In the genomic region with DNA sequence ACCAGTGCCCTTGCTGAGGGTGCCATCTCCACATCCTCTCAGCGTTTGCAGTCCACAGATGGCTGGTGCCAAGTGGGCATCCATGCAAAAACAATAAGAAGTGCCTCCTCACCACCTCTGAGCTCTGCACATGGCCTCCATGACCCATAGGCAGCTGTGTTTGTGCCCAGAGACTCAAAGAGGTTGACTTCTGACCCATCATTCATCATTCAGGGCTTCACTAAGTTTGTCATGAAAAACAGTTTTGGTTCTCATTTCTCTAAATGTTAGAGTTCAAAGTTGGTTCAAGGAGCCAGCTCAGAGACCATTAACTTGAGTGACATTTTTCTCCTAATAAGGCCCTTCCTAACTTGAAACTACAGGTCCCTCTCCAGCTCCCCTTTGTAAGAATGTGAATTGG, we compare ENCODE assay signal across 14 cellular contexts.
DNase-seq lines count a peak whose midpoint lies in the region; ATAC-seq and TF ChIP-seq lines count a peak whose summit lies in the region.
"Had no signal": no experiment of that assay in that cellular context is flagged by ENCODE, and none has a peak within 500 bp of the region (broad histone marks: within the 10 kb centered on the region; RNA-seq: fewer than 3 reads in every experiment).

No MANE protein-coding gene starts in this region.

- no peaks in the 10 kb centered on the region for H3K9me3 ChIP-seq in mesenchymal stem cell (ENCODE audit: control insufficient read depth, low read length)
- no peaks in the 10 kb centered on the region for H3K9me3 ChIP-seq in GM23248 (ENCODE audit: low read depth)
- H3K9me3 ChIP-seq in osteoblast (ENCODE audit: low read depth, low read length) = no peaks in the 10 kb centered on the region
- H3K9me3 ChIP-seq: BLaER1 treated with 17β-estradiol and CSF1 and Interleukin-3, amounts not matched to agents 10 nM and 100 nM had no signal

- 0 out of 2 replicates have a peak overlapping the region, but pooled peaks have one; percentile 61 for H2AFZ ChIP-seq in GM23338
- H2AFZ ChIP-seq in mesenchymal stem cell (ENCODE audit: low read depth, low read length) = no peak overlapping the region
- H2AFZ ChIP-seq in GM23248 = no peak overlapping the region
- H2AFZ ChIP-seq in osteoblast (ENCODE audit: low read length) = no peak overlapping the region

- H3K4me1 Mint-ChIP-seq in GM23338 = no peaks in the 10 kb centered on the region
- H3K4me1 Mint-ChIP-seq in stimulated activated naive B cell treated with anti-CD40 and anti-IgM and Interleukin-4, amounts not matched to agents 10 μg/mL and 1 μg/mL and 100 μg/mL, for 72 hours = no peaks in the 10 kb centered on the region
- H3K4me1 Mint-ChIP-seq: CD4-positive, CD25-positive, alpha-beta regulatory T cell; IgD-negative memory B cell had no signal

- H4K20me1 ChIP-seq in GM23338 (replicated peaks; ENCODE audit: insufficient read depth) (no peaks in the 10 kb centered on the region), GM23248 (ENCODE audit: insufficient read depth) (no peaks in the 10 kb centered on the region), osteoblast (ENCODE audit: insufficient read depth, low read length) (no peaks in the 10 kb centered on the region)
- H4K20me1 ChIP-seq: BLaER1 treated with 17β-estradiol and CSF1 and Interleukin-3, amounts not matched to agents 10 nM and 100 nM had no signal

- no peaks in the 10 kb centered on the region for H3F3A ChIP-seq in GM23338 (replicated peaks; ENCODE audit: low read depth)
- H3F3A ChIP-seq in GM23248 (ENCODE audit: insufficient read depth) = no peaks in the 10 kb centered on the region

- no peak overlapping the region for H3K4me3 Mint-ChIP-seq in GM23338
- H3K4me3 Mint-ChIP-seq in stimulated activated naive B cell treated with anti-CD40 and anti-IgM and Interleukin-4, amounts not matched to agents 10 μg/mL and 1 μg/mL and 100 μg/mL, for 72 hours = no peak overlapping the region
- H3K4me3 Mint-ChIP-seq: CD4-positive, CD25-positive, alpha-beta regulatory T cell; IgD-negative memory B cell had no signal

- no peak overlapping the region for H3K14ac ChIP-seq in mesenchymal stem cell (ENCODE audit: low read length in 2 of 2)

- H3K27me3 ChIP-seq in GM23338 (ENCODE audit: insufficient read depth) (no peaks in the 10 kb centered on the region), mesenchymal stem cell (ENCODE audit: control insufficient read depth in 1 of 2, insufficient read depth in 1 of 2, low read length in 2 of 2) (no peaks in the 10 kb centered on the region), GM23248 (replicated peaks; ENCODE audit: insufficient read depth) (no peaks in the 10 kb centered on the region), osteoblast (ENCODE audit: insufficient read depth, low read length) (no peaks in the 10 kb centered on the region)
- H3K27me3 ChIP-seq: BLaER1 treated with 17β-estradiol and CSF1 and Interleukin-3, amounts not matched to agents 10 nM and 100 nM had no signal

- H3K36me3 Mint-ChIP-seq in GM23338 (ENCODE audit: low read depth) = no peaks in the 10 kb centered on the region
- no peaks in the 10 kb centered on the region for H3K36me3 Mint-ChIP-seq in stimulated activated naive B cell treated with anti-CD40 and anti-IgM and Interleukin-4, amounts not matched to agents 10 μg/mL and 1 μg/mL and 100 μg/mL, for 72 hours
- H3K36me3 Mint-ChIP-seq: CD4-positive, CD25-positive, alpha-beta regulatory T cell; IgD-negative memory B cell had no signal

- H3K4me3 ChIP-seq in GM23338 = no peak overlapping the region
- H3K4me3 ChIP-seq in mesenchymal stem cell (ENCODE audit: insufficient read depth in 1 of 2, low read depth in 1 of 2, low read length in 2 of 2) = no peak overlapping the region
- no peak overlapping the region for H3K4me3 ChIP-seq in GM23248
- no peak overlapping the region for H3K4me3 ChIP-seq in osteoblast (ENCODE audit: insufficient read depth, low read length)
- H3K4me3 ChIP-seq: BLaER1 treated with 17β-estradiol and CSF1 and Interleukin-3, amounts not matched to agents 10 nM and 100 nM had no signal

- no peak overlapping the region for H3K18ac ChIP-seq in mesenchymal stem cell (ENCODE audit: low read depth in 1 of 2, low read length in 2 of 2)

- H3K4me1 ChIP-seq in GM23338 (ENCODE audit: insufficient read depth) (no peaks in the 10 kb centered on the region), mesenchymal stem cell (ENCODE audit: control insufficient read depth, insufficient read depth, low read depth, low read length) (peaks cover 9% of the 10 kb centered on the region), GM23248 (ENCODE audit: insufficient read depth) (no peaks in the 10 kb centered on the region), osteoblast (ENCODE audit: insufficient read depth, low read length) (no peaks in the 10 kb centered on the region)
- H3K4me1 ChIP-seq: BLaER1 treated with 17β-estradiol and CSF1 and Interleukin-3, amounts not matched to agents 10 nM and 100 nM had no signal

- H3K27me3 Mint-ChIP-seq in GM23338 (ENCODE audit: insufficient read depth, low read depth, poor library complexity) = no peaks in the 10 kb centered on the region
- no peaks in the 10 kb centered on the region for H3K27me3 Mint-ChIP-seq in stimulated activated naive B cell treated with anti-CD40 and anti-IgM and Interleukin-4, amounts not matched to agents 10 μg/mL and 1 μg/mL and 100 μg/mL, for 72 hours
- H3K27me3 Mint-ChIP-seq: CD4-positive, CD25-positive, alpha-beta regulatory T cell had no signal

- in situ Hi-C loops in GM23248 (cut with MboI) = no loop called here

- H3K79me1 ChIP-seq in mesenchymal stem cell (replicated peaks; ENCODE audit: low read length, poor library complexity, severe bottlenecking) = no peaks in the 10 kb centered on the region

- peak overlapping the region; percentile 57 for H2AK5ac ChIP-seq in mesenchymal stem cell (ENCODE audit: low read length, severe bottlenecking)

- H3K9me2 ChIP-seq in GM23338 (ENCODE audit: insufficient read depth) (0 out of 2 replicates have a peak, but pooled peaks cover 3% of the 10 kb centered on the region), GM23248 (ENCODE audit: insufficient read depth) (no peaks in the 10 kb centered on the region)

- no peak overlapping the region for H3K23ac ChIP-seq in mesenchymal stem cell (ENCODE audit: low read length in 2 of 2)

- ATAC-seq in GM23338 = no peak
- peak; percentile 29 for ATAC-seq in stimulated activated naive B cell treated with anti-CD40 and anti-IgM and Interleukin-4, amounts not matched to agents 10 μg/mL and 1 μg/mL and 100 μg/mL, for 72 hours (replicated peaks)

- H3K4ac ChIP-seq in mesenchymal stem cell (ENCODE audit: low read depth in 1 of 2, low read length in 2 of 2) = no peak overlapping the region

- no peaks in the 10 kb centered on the region for H3K79me2 ChIP-seq in GM23338 (replicated peaks; ENCODE audit: insufficient read depth)
- no peaks in the 10 kb centered on the region for H3K79me2 ChIP-seq in GM23248 (ENCODE audit: insufficient read depth)
- no peaks in the 10 kb centered on the region for H3K79me2 ChIP-seq in osteoblast (ENCODE audit: insufficient read depth, low read length)

- no peak overlapping the region for H4K91ac ChIP-seq in mesenchymal stem cell (ENCODE audit: low read length)

- no peak overlapping the region for H2BK5ac ChIP-seq in mesenchymal stem cell (ENCODE audit: low read depth, low read length, poor library complexity, severe bottlenecking)

- DNase-seq in GM23338 (ENCODE audit: low spot score) = no peak
- DNase-seq in RPMI8226 = peak; percentile 57
- no peak for DNase-seq in mesenchymal stem cell
- DNase-seq in stimulated activated naive B cell treated with anti-CD40 and anti-IgM and Interleukin-4, amounts not matched to agents 10 μg/mL and 1 μg/mL and 100 μg/mL, for 72 hours = no peak
- no peak for DNase-seq in GM23248
- no peak for DNase-seq in osteoblast (ENCODE audit: insufficient read length, low spot score, missing footprints)
- no peak for DNase-seq in activated naive CD4-positive, alpha-beta T cell treated with anti-CD3 and anti-CD28 coated beads, Interleukin-2, amount 50 U/mL, for 16 hours
- DNase-seq: ACHN; CD4-positive, CD25-positive, alpha-beta regulatory T cell; DMS53; GF-D8; H7 had no signal

- no peak overlapping the region for H3K27ac Mint-ChIP-seq in GM23338
- no peak overlapping the region for H3K27ac Mint-ChIP-seq in stimulated activated naive B cell treated with anti-CD40 and anti-IgM and Interleukin-4, amounts not matched to agents 10 μg/mL and 1 μg/mL and 100 μg/mL, for 72 hours
- H3K27ac Mint-ChIP-seq: CD4-positive, CD25-positive, alpha-beta regulatory T cell; IgD-negative memory B cell had no signal

- H2BK12ac ChIP-seq in mesenchymal stem cell (ENCODE audit: low read length in 2 of 2) = no peak overlapping the region

- no peak overlapping the region for H2BK120ac ChIP-seq in mesenchymal stem cell (ENCODE audit: low read depth, low read length)

- H3K9me3 Mint-ChIP-seq in GM23338 = no peaks in the 10 kb centered on the region
- peaks cover 0 to 2% of the 10 kb centered on the region in 2 donors for H3K9me3 Mint-ChIP-seq in stimulated activated naive B cell treated with anti-CD40 and anti-IgM and Interleukin-4, amounts not matched to agents 10 μg/mL and 1 μg/mL and 100 μg/mL, for 72 hours

- H3K4me2 ChIP-seq in GM23338 = no peak overlapping the region
- H3K4me2 ChIP-seq in mesenchymal stem cell (ENCODE audit: low read length, poor library complexity, severe bottlenecking) = no peak overlapping the region
- no peak overlapping the region for H3K4me2 ChIP-seq in GM23248 (ENCODE audit: unreplicated experiment)
- no peak overlapping the region for H3K4me2 ChIP-seq in osteoblast (ENCODE audit: insufficient read depth, low read length)
- H3K4me2 ChIP-seq: BLaER1 treated with 17β-estradiol and CSF1 and Interleukin-3, amounts not matched to agents 10 nM and 100 nM had no signal

- H4K8ac ChIP-seq in mesenchymal stem cell (ENCODE audit: low read length) = no peak overlapping the region

- TF ChIP-seq CTCF in GM23338 (conservative IDR thresholded peaks at IDR 0.05; ENCODE audit: low read depth in 2 of 2) (no peak), osteoblast (IDR thresholded peaks at IDR 0.05; ENCODE audit: extremely low read depth, low read depth, low read length) (no peak)

- H3K27ac ChIP-seq in GM23338 (ENCODE audit: low read depth) (no peak overlapping the region), mesenchymal stem cell (ENCODE audit: low read length, poor library complexity, severe bottlenecking) (no peak overlapping the region), GM23248 (no peak overlapping the region), osteoblast (ENCODE audit: low read depth, low read length) (no peak overlapping the region)
- H3K27ac ChIP-seq: BLaER1 treated with 17β-estradiol and CSF1 and Interleukin-3, amounts not matched to agents 10 nM and 100 nM had no signal

- no peak overlapping the region for H3K9ac ChIP-seq in mesenchymal stem cell (ENCODE audit: low read length)
- H3K9ac ChIP-seq in GM23248 = no peak overlapping the region
- H3K9ac ChIP-seq: BLaER1 treated with 17β-estradiol and CSF1 and Interleukin-3, amounts not matched to agents 10 nM and 100 nM had no signal

- H2BK15ac ChIP-seq in mesenchymal stem cell (ENCODE audit: low read depth, poor library complexity, severe bottlenecking) = no peak overlapping the region

- WGBS in mesenchymal stem cell = 95% methylated on average over 1 of the region's 1 CpG
- 14 to 22% methylated on average over 1 of the region's 1 CpG for WGBS in GM23248 (ENCODE audit: low coverage in 1 of 2, low lambda C conversion rate in 2 of 2, missing lambda C conversion rate in 2 of 2), 2 experiments

- no peaks in the 10 kb centered on the region for H3K36me3 ChIP-seq in GM23338 (ENCODE audit: insufficient read depth)
- no peaks in the 10 kb centered on the region for H3K36me3 ChIP-seq in mesenchymal stem cell (ENCODE audit: control insufficient read depth in 1 of 2, insufficient read depth in 2 of 2, low read depth in 1 of 2, low read length in 2 of 2)
- no peaks in the 10 kb centered on the region for H3K36me3 ChIP-seq in GM23248 (ENCODE audit: low read depth)
- no peaks in the 10 kb centered on the region for H3K36me3 ChIP-seq in osteoblast (ENCODE audit: insufficient read depth, low read length)
- H3K36me3 ChIP-seq: BLaER1 treated with 17β-estradiol and CSF1 and Interleukin-3, amounts not matched to agents 10 nM and 100 nM had no signal
